ENCODE assay signal across 31 cellular contexts in the genomic region with DNA sequence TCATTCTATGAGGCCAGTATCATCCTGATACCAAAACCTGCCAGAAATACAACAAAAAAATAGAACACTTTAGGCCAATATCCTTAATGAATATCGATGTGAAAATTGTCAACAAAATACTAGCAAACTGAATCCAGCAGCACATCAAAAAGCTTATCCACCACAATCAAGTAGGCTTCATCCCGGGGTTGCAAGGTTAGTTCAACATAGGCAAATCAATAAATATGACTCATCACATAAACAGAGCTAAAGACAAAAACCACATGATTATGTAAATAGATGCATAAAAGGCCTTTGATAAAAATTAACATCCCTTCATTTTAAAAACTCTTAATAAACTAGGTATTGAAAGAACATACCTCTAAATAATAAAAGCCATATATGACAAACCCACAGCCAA.
DNase-seq lines count a peak whose midpoint lies in the region; ATAC-seq, FAIRE-seq and TF ChIP-seq lines count a peak whose summit lies in the region.
"Had no signal": no experiment of that assay in that cellular context is flagged by ENCODE, and none has a peak within 500 bp of the region (broad histone marks: within the 10 kb centered on the region; RNA-seq: fewer than 3 reads in every experiment).

No MANE protein-coding gene starts in this region.

- H3K9ac ChIP-seq in liver (ENCODE audit: low read depth in 1 of 2, low read length in 2 of 2) (no peak overlapping the region), HepG2 (ENCODE audit: insufficient read depth, low read depth, low read length) (no peak overlapping the region)
- H3K9ac ChIP-seq: BLaER1; BLaER1 treated with 17β-estradiol and CSF1 and Interleukin-3, amounts not matched to agents 10 nM and 100 nM had no signal

- H3K27ac ChIP-seq in liver (ENCODE audit: low read depth in 1 of 2, low read length in 2 of 2): no peak overlapping the region
- no peak overlapping the region for H3K27ac ChIP-seq in HepG2 (ENCODE audit: extremely low read length, insufficient read depth, low read length)
- H3K27ac ChIP-seq in A549: no peak overlapping the region
- H3K27ac ChIP-seq: 22Rv1; BLaER1; BLaER1 treated with 17β-estradiol and CSF1 and Interleukin-3, amounts not matched to agents 10 nM and 100 nM; C4-2B had no signal

- H3K36me3 ChIP-seq in liver (ENCODE audit: control insufficient read depth in 4 of 4, insufficient read depth in 3 of 4, low read depth in 1 of 4, low read length in 3 of 4) (no peaks in the 10 kb centered on the region), HepG2 (replicated peaks in 1 of 2; ENCODE audit: control insufficient read depth in 1 of 2, insufficient read depth in 2 of 2, low read length in 2 of 2) (no peaks in the 10 kb centered on the region)
- H3K36me3 ChIP-seq: BE2C; BLaER1; BLaER1 treated with 17β-estradiol and CSF1 and Interleukin-3, amounts not matched to agents 10 nM and 100 nM had no signal

- H3K9me3 ChIP-seq in liver (ENCODE audit: control insufficient read depth in 4 of 4, low read length in 3 of 4) (peaks cover 0 to 6% (median 1%) of the 10 kb centered on the region in 4 donors), HepG2 (ENCODE audit: low read length) (peaks cover 32% of the 10 kb centered on the region; the same call in 1 of the 2 replicates), A549 (no peaks in the 10 kb centered on the region)
- H3K9me3 ChIP-seq: BE2C, Caco-2 had no signal

- FAIRE-seq in HepG2 (lab: Jason Lieb, UNC) (no peak), A549 (lab: Jason Lieb, UNC) (no peak)
- FAIRE-seq: A204.1 had no signal

- H3K79me2 ChIP-seq in HepG2 (ENCODE audit: insufficient read depth, low read length): no peaks in the 10 kb centered on the region

- no peak for ATAC-seq in HepG2
- ATAC-seq in A549: no peak
- ATAC-seq: CD8-positive, alpha-beta T cell had no signal

- H3K4me3 ChIP-seq in liver (ENCODE audit: low read depth in 1 of 3, low read length in 3 of 3): no peak overlapping the region
- no peak overlapping the region for H3K4me3 ChIP-seq in HepG2 (replicated peaks in 1 of 3; ENCODE audit: insufficient read depth in 1 of 3, low read depth in 2 of 3, low read length in 3 of 3)
- no peak overlapping the region for H3K4me3 ChIP-seq in A549
- H3K4me3 ChIP-seq: BLaER1; BLaER1 treated with 17β-estradiol and CSF1 and Interleukin-3, amounts not matched to agents 10 nM and 100 nM had no signal

- no peak overlapping the region for H2AFZ ChIP-seq in HepG2 (ENCODE audit: low read length)

- CTCF ChIA-PET in HepG2 (lab: Yijun Ruan, JAX; ENCODE audit: low intra/inter-chr PET ratio, low total read pairs) (no interaction called here), A549 (lab: Yijun Ruan, JAX) (no interaction called here)

- H3K4me2 ChIP-seq in HepG2 (ENCODE audit: low read depth, low read length) (no peak overlapping the region), A549 (no peak overlapping the region)
- H3K4me2 ChIP-seq: BLaER1; BLaER1 treated with 17β-estradiol and CSF1 and Interleukin-3, amounts not matched to agents 10 nM and 100 nM had no signal

- no TSS peak for BruUV-seq in HepG2 (replicated peaks; lab: Mats Ljungman, UMichigan)

- DNase-seq in HepG2 (ENCODE audit: low spot score): no peak
- DNase-seq in A549 (ENCODE audit: low read depth in 1 of 2, low spot score in 1 of 2): no peak
- DNase-seq in mucosa of gallbladder (ENCODE audit: low spot score): peak; percentile 21
- DNase-seq in central memory CD4-positive, alpha-beta T cell: no peak
- DNase-seq in iPS-NIHi11 (ENCODE audit: low spot score): no peak
- DNase-seq: 8988T; ACHN; AML-193; BE2C; C1 segment of cervical spinal cord; Caco-2; Calu3; CD4-positive, alpha-beta memory T cell; CD4-positive, alpha-beta T cell; CD4-positive, CD25-positive, alpha-beta regulatory T cell; CD8-positive, alpha-beta memory T cell; CD8-positive, alpha-beta T cell; COR-L47; DMS 273 treated with DMSO at 0.1 percent for 48 hours; DMS153; DMS53; DMS79; DMS79 treated with DMSO at 0.1 percent for 48 hours; DND-41; EL had no signal

- TF ChIP-seq RAD21 in liver (IDR thresholded peaks at IDR 0.05) (no peak), HepG2 (CRISPR knock-in tag; IDR thresholded peaks at IDR 0.05) (no peak), A549 (conservative IDR thresholded peaks at IDR 0.05 in 1 of 2, IDR thresholded peaks at IDR 0.05 in 1 of 2) (no peak)

- POLR2A ChIA-PET in HepG2 (lab: Yijun Ruan, JAX) (no interaction called here), A549 (lab: Yijun Ruan, JAX) (no interaction called here)

- no peak for TF ChIP-seq POLR2A in HepG2 (IDR thresholded peaks at IDR 0.05; ENCODE audit: insufficient read depth in 1 of 2, low read depth in 2 of 2, low read length in 2 of 2)
- no peak for TF ChIP-seq POLR2A in A549 (IDR thresholded peaks at IDR 0.05; ENCODE audit: low read length)

- no peaks in the 10 kb centered on the region for H3K4me1 ChIP-seq in liver (ENCODE audit: control insufficient read depth in 4 of 4, insufficient read depth in 4 of 4, low read length in 3 of 4)
- H3K4me1 ChIP-seq in HepG2 (ENCODE audit: insufficient read depth, low read length): no peaks in the 10 kb centered on the region
- H3K4me1 ChIP-seq in A549: no peaks in the 10 kb centered on the region
- H3K4me1 ChIP-seq: BE2C; BLaER1; BLaER1 treated with 17β-estradiol and CSF1 and Interleukin-3, amounts not matched to agents 10 nM and 100 nM; Caco-2 had no signal

- WGBS in liver: 38% methylated on average over 2 of the region's 2 CpGs
- 2% methylated on average over 2 of the region's 2 CpGs for WGBS in HepG2 (ENCODE audit: low lambda C conversion rate)
- WGBS in A549 (ENCODE audit: missing lambda C conversion rate): 7% methylated on average over 2 of the region's 2 CpGs

- in situ Hi-C loops in HepG2 (cut with HindIII; ENCODE audit: extremely low pct_ligation_motif_present, low pct_unique_long_range_greater_than_20kb): no loop called here

- TF ChIP-seq CTCF in liver (IDR thresholded peaks at IDR 0.05; ENCODE audit: low read depth, low read length, missing input control) (no peak), HepG2 (CRISPR knock-in tag; IDR thresholded peaks at IDR 0.05) (no peak), A549 (IDR thresholded peaks at IDR 0.05) (no peak)

- TF ChIP-seq EP300 in HepG2 (IDR thresholded peaks at IDR 0.05; ENCODE audit: low read depth in 2 of 2, low read length in 2 of 2) (no peak), HepG2 (CRISPR knock-in tag; IDR thresholded peaks at IDR 0.05; ENCODE audit: borderline replicate concordance) (no peak), A549 (IDR thresholded peaks at IDR 0.05) (no peak)

- H3K27me3 ChIP-seq in liver (ENCODE audit: control insufficient read depth in 4 of 4, insufficient read depth in 4 of 4, low read length in 3 of 4) (no peaks in the 10 kb centered on the region), HepG2 (ENCODE audit: control insufficient read depth in 1 of 2, insufficient read depth in 2 of 2, low read length in 2 of 2) (no peaks in the 10 kb centered on the region)
- H3K27me3 ChIP-seq: BE2C; BLaER1; BLaER1 treated with 17β-estradiol and CSF1 and Interleukin-3, amounts not matched to agents 10 nM and 100 nM had no signal

- no peaks in the 10 kb centered on the region for H4K20me1 ChIP-seq in HepG2 (ENCODE audit: insufficient read depth, low read length)
- H4K20me1 ChIP-seq: BLaER1; BLaER1 treated with 17β-estradiol and CSF1 and Interleukin-3, amounts not matched to agents 10 nM and 100 nM had no signal

- intact Hi-C loops in HepG2 (cut with micrococcal nuclease; ENCODE audit: unreplicated experiment): no loop called here

TF ChIP-seq in liver, 16 proteins besides CTCF, POLR2A, EP300 and RAD21:
- TF ChIP-seq GABPA (IDR thresholded peaks at IDR 0.05 in 1 of 2, conservative IDR thresholded peaks at IDR 0.05 in 1 of 2) (no peak), HNF4A (conservative IDR thresholded peaks at IDR 0.05) (peak in 1 of 2 donors; percentile 10), FOXA1 (IDR thresholded peaks at IDR 0.05) (no peak), YY1 (IDR thresholded peaks at IDR 0.05) (no peak), JUND (IDR thresholded peaks at IDR 0.05) (peak; percentile 38 to 68), NR2F2 (IDR thresholded peaks at IDR 0.05) (no peak), TAF1 (conservative IDR thresholded peaks at IDR 0.05) (no peak)

TF ChIP-seq in HepG2, 621 proteins besides CTCF, POLR2A, EP300 and RAD21 (continues in another document):
- TF ChIP-seq IKZF1 (IDR thresholded peaks at IDR 0.05) (no peak), SMAD9 (CRISPR knock-in tag; IDR thresholded peaks at IDR 0.05) (no peak), DNMT1 (CRISPR knock-in tag; IDR thresholded peaks at IDR 0.05) (no peak)
- TF ChIP-seq, protein P1, sequence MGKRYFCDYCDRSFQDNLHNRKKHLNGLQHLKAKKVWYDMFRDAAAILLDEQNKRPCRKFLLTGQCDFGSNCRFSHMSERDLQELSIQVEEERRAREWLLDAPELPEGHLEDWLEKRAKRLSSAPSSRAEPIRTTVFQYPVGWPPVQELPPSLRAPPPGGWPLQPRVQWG (CRISPR knock-in tag; IDR thresholded peaks at IDR 0.05; ENCODE audit: borderline replicate concordance, low read depth): no peak

TF ChIP-seq in A549, 52 proteins besides CTCF, POLR2A, EP300 and RAD21:
- TF ChIP-seq, protein P2, sequence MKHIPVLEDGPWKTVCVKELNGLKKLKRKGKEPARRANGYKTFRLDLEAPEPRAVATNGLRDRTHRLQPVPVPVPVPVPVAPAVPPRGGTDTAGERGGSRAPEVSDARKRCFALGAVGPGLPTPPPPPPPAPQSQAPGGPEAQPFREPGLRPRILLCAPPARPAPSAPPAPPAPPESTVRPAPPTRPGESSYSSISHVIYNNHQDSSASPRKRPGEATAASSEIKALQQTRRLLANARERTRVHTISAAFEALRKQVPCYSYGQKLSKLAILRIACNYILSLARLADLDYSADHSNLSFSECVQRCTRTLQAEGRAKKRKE (CRISPR knock-in tag; IDR thresholded peaks at IDR 0.05; ENCODE audit: low read depth): no peak
- TF ChIP-seq FOSL2 (IDR thresholded peaks at IDR 0.05) (no peak), FOSL2 (CRISPR knock-in tag; IDR thresholded peaks at IDR 0.05) (peak; percentile 49)
